23 cellular contexts compared by ENCODE assay signal in genomic region chr6:151914475-151914874, GRCh38.
DNase-seq lines count a peak whose midpoint lies in the region; ATAC-seq and TF ChIP-seq lines count a peak whose summit lies in the region.
"Had no signal": no experiment of that assay in that cellular context is flagged by ENCODE, and none has a peak within 500 bp of the region (broad histone marks: within the 10 kb centered on the region; RNA-seq: fewer than 3 reads in every experiment).

No MANE protein-coding gene starts in this region.

- no peak for TF ChIP-seq CTCF in foreskin fibroblast (IDR thresholded peaks at IDR 0.05; ENCODE audit: low read depth, low read length)

- intact Hi-C loops in left cardiac atrium (cut with DNase I) = no loop called here

- H2AFZ ChIP-seq in ACC112 (ENCODE audit: low read length, unreplicated experiment) = no peak overlapping the region

- H3K27ac ChIP-seq in ACC112 (ENCODE audit: low read depth, low read length) = 0 out of 2 replicates have a peak overlapping the region, but pooled peaks have one; percentile 91
- H3K27ac ChIP-seq: ascending aorta, esophagus muscularis mucosa, upper lobe of right lung had no signal

- H3K4me3 ChIP-seq in ACC112 (ENCODE audit: low read depth, low read length) = no peak overlapping the region
- no peak overlapping the region for H3K4me3 ChIP-seq in foreskin fibroblast (ENCODE audit: low read depth in 1 of 2, low read length in 2 of 2)
- H3K4me3 ChIP-seq: ascending aorta, esophagus muscularis mucosa, upper lobe of right lung had no signal

- H3K79me2 ChIP-seq in ACC112 (ENCODE audit: control insufficient read depth, insufficient read depth, low read length, unreplicated experiment) = no peaks in the 10 kb centered on the region

- H3K4me1 ChIP-seq in ACC112 (ENCODE audit: control insufficient read depth, insufficient read depth, low read length, unreplicated experiment) = peaks cover 52% of the 10 kb centered on the region
- H3K4me1 ChIP-seq: ascending aorta, esophagus muscularis mucosa, upper lobe of right lung had no signal

- peak; percentile 21 for DNase-seq in HT1080 (ENCODE audit: low read depth)
- DNase-seq in astrocyte of the hippocampus (ENCODE audit: low read depth, low spot score) = peak; percentile 31
- DNase-seq in foreskin fibroblast = peak; percentile 37 to 52
- no peak for DNase-seq in left cardiac atrium
- no peak for DNase-seq in T-helper 9 cell
- DNase-seq: ACHN; activated CD4-positive, alpha-beta T cell treated with anti-CD3 and anti-CD28 coated beads, Interleukin-2, amount 10 ng/mL, durations not matched to agents 24 days and 14 days; activated naive CD4-positive, alpha-beta T cell; CD4-positive, CD25-positive, alpha-beta regulatory T cell; dermis blood vessel endothelial cell; DMS153; hypothalamus; left colon; NCI-H2029 treated with DMSO at 0.1 percent for 48 hours; NCI-H526; SK-N-SH; stimulated activated naive CD8-positive, alpha-beta T cell treated with anti-CD3 and anti-CD28 coated beads, Interleukin-15, Interleukin-2, amounts not matched to agents 100 U/mL and 50 U/mL, for 24 hours; upper lobe of right lung had no signal

- H3K36me3 ChIP-seq in ACC112 (ENCODE audit: insufficient read depth, low read length) = no peaks in the 10 kb centered on the region
- H3K36me3 ChIP-seq: ascending aorta, esophagus muscularis mucosa, upper lobe of right lung had no signal

- no peaks in the 10 kb centered on the region for H3K27me3 ChIP-seq in ACC112 (ENCODE audit: insufficient read depth, low read length)
- H3K27me3 ChIP-seq: ascending aorta, esophagus muscularis mucosa, upper lobe of right lung had no signal

- ATAC-seq in GM18867 (IDR thresholded peaks at IDR 0.05; ENCODE audit: unreplicated experiment) (no peak), left cardiac atrium (no peak), GM19023 (IDR thresholded peaks at IDR 0.05; ENCODE audit: unreplicated experiment) (no peak)
- ATAC-seq: left colon; stimulated activated naive CD8-positive, alpha-beta T cell treated with anti-CD3 and anti-CD28 coated beads, Interleukin-15, Interleukin-2, amounts not matched to agents 100 U/mL and 50 U/mL, for 24 hours; upper lobe of right lung had no signal

Comparison
In these comparisons a context has a peak if more than half of its experiments do, and no peak if none do; other contexts are left out.
1. DNase-seq: peak in HT1080 (single experiment), astrocyte of the hippocampus (single experiment) and foreskin fibroblast (2 of 2); none in left cardiac atrium (single experiment) and T-helper 9 cell (single experiment).